In the genomic region with DNA sequence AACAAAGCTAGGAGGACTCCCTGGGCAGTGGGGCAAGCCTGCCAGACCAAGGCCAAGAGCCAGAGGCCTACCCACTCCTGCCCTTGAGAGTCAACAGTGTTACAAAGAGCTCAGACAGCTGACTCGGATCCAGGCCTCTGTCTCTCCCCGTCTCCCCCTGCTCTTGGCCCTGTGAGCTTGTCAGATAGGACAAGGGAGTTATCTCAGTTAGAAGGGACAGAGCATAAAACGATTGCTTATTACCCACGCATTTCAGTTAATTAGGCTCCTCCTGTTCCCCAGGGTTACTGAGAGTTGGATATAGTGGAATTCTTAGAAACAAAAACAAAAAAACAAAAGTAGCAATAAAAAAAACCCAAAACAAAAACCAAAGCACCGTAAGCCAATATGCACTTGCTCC, we compare ENCODE assay signal across 8 cellular contexts. TPM values are rescaled to one million over a fixed set of nuclear protein-coding genes. Genes with fewer than 3 reads are reported as not detected.
DNase-seq lines count a peak whose midpoint lies in the region; ATAC-seq and TF ChIP-seq lines count a peak whose summit lies in the region.

No MANE protein-coding gene starts in this region.

- H3K36me3 ChIP-seq in ACC112 (ENCODE audit: insufficient read depth, low read length): peaks cover 8% of the 10 kb centered on the region; the same call in 1 of the 2 replicates
- no peaks in the 10 kb centered on the region for H3K36me3 ChIP-seq in Karpas-422 (ENCODE audit: insufficient read depth, low read length)

- H2AFZ ChIP-seq in ACC112 (ENCODE audit: low read length, unreplicated experiment) (peak overlapping the region; percentile 13), Karpas-422 (ENCODE audit: low read length) (no peak overlapping the region)

- H3K27me3 ChIP-seq in ACC112 (ENCODE audit: insufficient read depth, low read length) (no peaks in the 10 kb centered on the region), Karpas-422 (ENCODE audit: low read length) (no peaks in the 10 kb centered on the region)

- H3K4me1 ChIP-seq in ACC112 (ENCODE audit: control insufficient read depth, insufficient read depth, low read length, unreplicated experiment) (peaks cover 26% of the 10 kb centered on the region), Karpas-422 (ENCODE audit: low read length) (peaks cover 21% of the 10 kb centered on the region)

- peak overlapping the region; percentile 79; the same call in 1 of the 2 replicates for H3K9ac ChIP-seq in Karpas-422 (ENCODE audit: low read length)

- CTCF ChIA-PET in GM10248 (lab: Yijun Ruan, JAX): interaction anchor here (1.2 to 2.0 kb wide), 4 partner anchors 10 to 166 kb away, joined by 3 to 7 read pairs (median 4); no protein-coding TSS in a partner anchor

- H3K27me3 Mint-ChIP-seq in chondrocyte (ENCODE audit: low read depth): no peaks in the 10 kb centered on the region

- H3K4me1 Mint-ChIP-seq in chondrocyte (ENCODE audit: low read depth): peaks cover 45% of the 10 kb centered on the region

- DNase-seq in Karpas-422: no peak
- DNase-seq in chondrocyte (ENCODE audit: low spot score): no peak
- DNase-seq in midbrain (lab: John Stamatoyannopoulos, UW): peak; percentile 55
- DNase-seq in GM10248 (ENCODE audit: extremely low spot score): no peak
- DNase-seq in activated CD4-positive, CD25-positive, alpha-beta regulatory T cell (lab: John Stamatoyannopoulos, UW): no peak
- no peak for DNase-seq in GM19238 (ENCODE audit: insufficient read length, low spot score)

- no peak for TF ChIP-seq CTCF in chondrocyte (IDR thresholded peaks at IDR 0.05)
- TF ChIP-seq CTCF in GM10248 (IDR thresholded peaks at IDR 0.05; ENCODE audit: control extremely low read depth, extremely low read depth, low read depth, missing control alignments): no peak

- H3K36me3 Mint-ChIP-seq in chondrocyte (ENCODE audit: low read depth): peaks cover 6% of the 10 kb centered on the region

- H3K27ac ChIP-seq in ACC112 (ENCODE audit: low read depth, low read length) (no peak overlapping the region), Karpas-422 (ENCODE audit: low read length) (no peak overlapping the region)

- peak overlapping the region; percentile 79 for H3K4me3 ChIP-seq in ACC112 (ENCODE audit: low read depth, low read length)
- H3K4me3 ChIP-seq in Karpas-422 (ENCODE audit: low read length): no peak overlapping the region; the same call in 1 of the 2 replicates

- no peaks in the 10 kb centered on the region for H3K9me2 ChIP-seq in Karpas-422 (replicated peaks; ENCODE audit: insufficient read depth, low read length)

- peaks cover 16% of the 10 kb centered on the region for H4K20me1 ChIP-seq in Karpas-422 (ENCODE audit: insufficient read depth, low read depth, low read length)

- peak overlapping the region; percentile 85 for H3K4me2 ChIP-seq in Karpas-422 (ENCODE audit: low read depth, low read length, poor library complexity, severe bottlenecking)

- H3K4me3 Mint-ChIP-seq in chondrocyte (ENCODE audit: unreplicated experiment): peak overlapping the region; percentile 90

- H3K79me2 ChIP-seq in ACC112 (ENCODE audit: control insufficient read depth, insufficient read depth, low read length, unreplicated experiment) (peaks cover 42% of the 10 kb centered on the region), Karpas-422 (ENCODE audit: low read length) (no peaks in the 10 kb centered on the region)

- ATAC-seq in GM21786 (IDR thresholded peaks at IDR 0.05; ENCODE audit: unreplicated experiment): no peak

- no peaks in the 10 kb centered on the region for H3K9me3 Mint-ChIP-seq in chondrocyte (ENCODE audit: low read depth)

- no peaks in the 10 kb centered on the region for H3K9me3 ChIP-seq in Karpas-422 (ENCODE audit: low read length)

- POLR2A ChIA-PET in GM10248 (lab: Yijun Ruan, JAX): no interaction called here

- H3K27ac Mint-ChIP-seq in chondrocyte (ENCODE audit: unreplicated experiment): peak overlapping the region; percentile 6

RNA-seq across cellular contexts. Expression of gene SLC41A1, which starts 1.3 kb away (rescaled TPM):
- 5.1 and 8.7 TPM in 2 replicates for total RNA-seq in Karpas-422 (2014; rRNA removed; shearing (Covaris generic); ENCODE audit: low replicate concordance)
- total RNA-seq in chondrocyte: 21.8 to 23.6 TPM (median 23.5 TPM) in 3 replicates

RNA-seq across cellular contexts. Expression of gene RAB29, which starts 36.4 kb away (rescaled TPM):
- 3.1 and 3.6 TPM in 2 replicates for total RNA-seq in Karpas-422 (2014; rRNA removed; shearing (Covaris generic); ENCODE audit: low replicate concordance)
- 17.6 to 27.4 TPM (median 25.5 TPM) in 3 replicates for total RNA-seq in chondrocyte

RNA-seq across cellular contexts. Expression of gene PM20D1, which starts 38.3 kb away (rescaled TPM):
- total RNA-seq in Karpas-422 (2014; rRNA removed; shearing (Covaris generic); ENCODE audit: low replicate concordance): 0.11 TPM in 1 of 2 replicates, not detected in the other
- total RNA-seq in chondrocyte: not detected in 3 replicates
